Comparison of ENCODE assay signal across 8 cellular contexts in genomic region chr10:115001506-115002381, GRCh38.
DNase-seq lines count a peak whose midpoint lies in the region; ATAC-seq lines count a peak whose summit lies in the region.

No MANE protein-coding gene starts in this region.

- ATAC-seq in GM18511 (IDR thresholded peaks at IDR 0.05; ENCODE audit: unreplicated experiment) (peak; percentile 83), HG02885 (IDR thresholded peaks at IDR 0.05; ENCODE audit: poor library complexity, unreplicated experiment) (peak; percentile 80)
- ATAC-seq in naive thymus-derived CD4-positive, alpha-beta T cell, result no peak
- ATAC-seq in activated naive CD4-positive, alpha-beta T cell treated with anti-CD3 and anti-CD28 coated beads, Interleukin-2, amount 50 U/mL, for 72 hours, result no peak

- H3K36me3 Mint-ChIP-seq in naive thymus-derived CD4-positive, alpha-beta T cell, result no peaks in the 10 kb centered on the region
- no peaks in the 10 kb centered on the region for H3K36me3 Mint-ChIP-seq in activated naive CD4-positive, alpha-beta T cell treated with anti-CD3 and anti-CD28 coated beads, Interleukin-2, amount 50 U/mL, for 72 hours

- no peaks in the 10 kb centered on the region for H3K4me1 Mint-ChIP-seq in naive thymus-derived CD4-positive, alpha-beta T cell

- no peak overlapping the region for H3K4me3 Mint-ChIP-seq in naive thymus-derived CD4-positive, alpha-beta T cell

- H3K27me3 ChIP-seq in SJCRH30, result 0 out of 2 replicates have a peak, but pooled peaks cover 6% of the 10 kb centered on the region
- no peaks in the 10 kb centered on the region for H3K27me3 ChIP-seq in naive thymus-derived CD4-positive, alpha-beta T cell (ENCODE audit: control insufficient read depth in 2 of 2, insufficient read depth in 2 of 2, low read length in 2 of 2)

- H3K9me3 Mint-ChIP-seq in naive thymus-derived CD4-positive, alpha-beta T cell, result peaks cover 0 to 2% (median 0%) of the 10 kb centered on the region in 11 donors
- H3K9me3 Mint-ChIP-seq in activated naive CD4-positive, alpha-beta T cell treated with anti-CD3 and anti-CD28 coated beads, Interleukin-2, amount 50 U/mL, for 72 hours, result no peaks in the 10 kb centered on the region

- no peaks in the 10 kb centered on the region for H3K4me1 ChIP-seq in SJCRH30
- no peaks in the 10 kb centered on the region for H3K4me1 ChIP-seq in naive thymus-derived CD4-positive, alpha-beta T cell (ENCODE audit: control insufficient read depth in 2 of 2, insufficient read depth in 2 of 2, low read length in 2 of 2)

- H3K27ac Mint-ChIP-seq in naive thymus-derived CD4-positive, alpha-beta T cell, result no peak overlapping the region
- no peak overlapping the region for H3K27ac Mint-ChIP-seq in activated naive CD4-positive, alpha-beta T cell treated with anti-CD3 and anti-CD28 coated beads, Interleukin-2, amount 50 U/mL, for 72 hours

- peak overlapping the region; percentile 39 for H3K4me3 ChIP-seq in SJCRH30
- H3K4me3 ChIP-seq in naive thymus-derived CD4-positive, alpha-beta T cell (ENCODE audit: low read length), result no peak overlapping the region

- no peak overlapping the region for H3K27ac ChIP-seq in SJCRH30
- H3K27ac ChIP-seq in naive thymus-derived CD4-positive, alpha-beta T cell (ENCODE audit: low read depth, low read length), result no peak overlapping the region

- DNase-seq in SJCRH30, result peak; percentile 13 to 35
- DNase-seq in medulla oblongata (ENCODE audit: extremely low spot score), result peak; percentile 22
- DNase-seq in activated gamma-delta T cell treated with Interleukin-2 at 50 U/mL for 16 hours, result no peak
- DNase-seq in stimulated activated CD4-positive, alpha-beta T cell treated with anti-CD3 and anti-CD28 coated beads, Interleukin-2, amount 100 ng/mL, for 48 hours, result no peak
- DNase-seq in naive thymus-derived CD4-positive, alpha-beta T cell, result no peak
- no peak for DNase-seq in activated naive CD4-positive, alpha-beta T cell treated with anti-CD3 and anti-CD28 coated beads, Interleukin-2, amount 50 U/mL, for 72 hours (ENCODE audit: low spot score in 2 of 2)

- H3K9me3 ChIP-seq in SJCRH30 (replicated peaks), result no peaks in the 10 kb centered on the region
- H3K9me3 ChIP-seq in naive thymus-derived CD4-positive, alpha-beta T cell (ENCODE audit: control insufficient read depth in 2 of 3, low read length in 3 of 3), result no peaks in the 10 kb centered on the region

- intact Hi-C loops in naive thymus-derived CD4-positive, alpha-beta T cell (cut with micrococcal nuclease), result no loop called here

- CTCF ChIA-PET in naive thymus-derived CD4-positive, alpha-beta T cell (lab: Charles Lee), result no interaction called here

- H3K27me3 Mint-ChIP-seq in naive thymus-derived CD4-positive, alpha-beta T cell, result peaks cover 3 to 23% (median 10%) of the 10 kb centered on the region in 5 donors

- POLR2A ChIA-PET in naive thymus-derived CD4-positive, alpha-beta T cell (lab: Charles Lee), result no interaction called here

- H3K36me3 ChIP-seq in SJCRH30, result no peaks in the 10 kb centered on the region
- no peaks in the 10 kb centered on the region for H3K36me3 ChIP-seq in naive thymus-derived CD4-positive, alpha-beta T cell (ENCODE audit: control insufficient read depth in 2 of 3, insufficient read depth in 3 of 3, low read length in 3 of 3)

Comparison
In these comparisons a context has a peak if more than half of its experiments do, and no peak if none do; other contexts are left out.
1. ATAC-seq: peak in GM18511 (single experiment) and HG02885 (single experiment); none in naive thymus-derived CD4-positive, alpha-beta T cell (single experiment) and activated naive CD4-positive, alpha-beta T cell treated with anti-CD3 and anti-CD28 coated beads, Interleukin-2, amount 50 U/mL, for 72 hours (0 of 2).
2. DNase-seq: peak in SJCRH30 (2 of 2) and medulla oblongata (single experiment); none in activated gamma-delta T cell treated with Interleukin-2 at 50 U/mL for 16 hours (single experiment), stimulated activated CD4-positive, alpha-beta T cell treated with anti-CD3 and anti-CD28 coated beads, Interleukin-2, amount 100 ng/mL, for 48 hours (0 of 2), naive thymus-derived CD4-positive, alpha-beta T cell (0 of 9) and activated naive CD4-positive, alpha-beta T cell treated with anti-CD3 and anti-CD28 coated beads, Interleukin-2, amount 50 U/mL, for 72 hours (0 of 2).